In the genomic region with DNA sequence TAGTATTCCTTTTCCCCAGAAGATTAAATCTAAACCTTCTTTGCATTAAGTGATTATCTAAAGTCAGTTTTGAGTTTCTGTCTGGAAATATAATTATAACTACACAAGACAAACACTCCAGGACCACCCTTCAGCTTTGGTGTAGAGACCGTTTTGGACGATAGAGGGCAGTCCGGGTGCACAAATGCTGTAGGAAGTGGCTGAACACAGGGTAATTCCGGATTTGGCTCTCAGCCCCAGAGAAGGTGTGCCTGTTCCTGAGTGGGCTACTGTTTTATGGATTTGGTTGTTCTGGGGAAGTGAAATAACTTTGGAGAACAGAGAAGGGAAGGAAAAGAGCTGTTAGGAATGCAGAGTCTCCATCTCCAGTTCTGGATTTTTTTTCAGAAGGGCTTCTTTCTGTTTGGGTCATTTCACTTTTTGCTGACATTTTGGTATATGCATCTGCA, we compare ENCODE assay signal across 8 cellular contexts. TPM values are rescaled to one million over a fixed set of nuclear protein-coding genes. Genes with fewer than 3 reads are reported as not detected.
DNase-seq lines count a peak whose midpoint lies in the region; ATAC-seq, FAIRE-seq and TF ChIP-seq lines count a peak whose summit lies in the region.

No MANE protein-coding gene starts in this region.

- peak overlapping the region; percentile 71 for H3K27ac Mint-ChIP-seq in activated CD8-positive, alpha-beta T cell treated with anti-CD3 and anti-CD28 coated beads, Interleukin-2, amount 10 ng/mL, durations not matched to agents 7 days and 5 days
- no peak overlapping the region for H3K27ac Mint-ChIP-seq in neural crest cell (ENCODE audit: unreplicated experiment)

- no peaks in the 10 kb centered on the region for H3K9me1 ChIP-seq in endothelial cell of umbilical vein (replicated peaks; ENCODE audit: control insufficient read depth, extremely low read depth, insufficient read depth, low read length)

- no peaks in the 10 kb centered on the region for H4K20me1 ChIP-seq in endothelial cell of umbilical vein (replicated peaks; ENCODE audit: control insufficient read depth, extremely low read depth, insufficient read depth, low read length)

- no peaks in the 10 kb centered on the region for H3K9me3 Mint-ChIP-seq in activated CD8-positive, alpha-beta T cell treated with anti-CD3 and anti-CD28 coated beads, Interleukin-2, amount 10 ng/mL, durations not matched to agents 7 days and 5 days (ENCODE audit: insufficient read depth)
- H3K9me3 Mint-ChIP-seq in neural crest cell: no peaks in the 10 kb centered on the region

- H3K27me3 ChIP-seq in endothelial cell of umbilical vein (ENCODE audit: control insufficient read depth in 2 of 2, insufficient read depth in 2 of 2, low read length in 2 of 2): no peaks in the 10 kb centered on the region
- no peaks in the 10 kb centered on the region for H3K27me3 ChIP-seq in transverse colon

- H3K4me2 ChIP-seq in endothelial cell of umbilical vein (ENCODE audit: insufficient read depth, low read length): no peak overlapping the region

- TF ChIP-seq CTCF in endothelial cell of umbilical vein (IDR thresholded peaks at IDR 0.05; ENCODE audit: extremely low read depth in 1 of 2, insufficient read depth in 1 of 2, low read depth in 1 of 2, low read length in 2 of 2) (peak; percentile 76 to 79), neural crest cell (conservative IDR thresholded peaks at IDR 0.05) (peak; percentile 79), transverse colon (IDR thresholded peaks at IDR 0.05) (peak; percentile 56 to 64 (median 61))

- ATAC-seq in GM19324 (IDR thresholded peaks at IDR 0.05; ENCODE audit: low FRiP score, unreplicated experiment) (peak; percentile 74), HG03342 (IDR thresholded peaks at IDR 0.05; ENCODE audit: unreplicated experiment) (peak; percentile 97)
- peak; percentile 95 for ATAC-seq in activated CD8-positive, alpha-beta T cell treated with anti-CD3 and anti-CD28 coated beads, Interleukin-2, amount 10 ng/mL, durations not matched to agents 7 days and 5 days

- in situ Hi-C loops in transverse colon (cut with MboI; ENCODE audit: low pct_ligation_motif_present in 1 of 4, low pct_unique_long_range_greater_than_20kb in 1 of 4, low sequenced_read_pairs in 3 of 4): loop anchor here in 1 of 4 donors (25.0 kb wide), 1 partner anchor 427 kb away; no protein-coding TSS in a partner anchor

- POLR2A ChIA-PET in activated CD8-positive, alpha-beta T cell treated with anti-CD3 and anti-CD28 coated beads, Interleukin-2, amount 10 ng/mL, durations not matched to agents 7 days and 5 days (lab: Charles Lee): no interaction called here
- POLR2A ChIA-PET in endothelial cell of umbilical vein (lab: Charles Lee): no interaction called here

- no peak overlapping the region for H2AFZ ChIP-seq in endothelial cell of umbilical vein (ENCODE audit: low read depth, low read length)

- DNase-seq in COLO668 (lab: John Stamatoyannopoulos, UW; ENCODE audit: unreplicated experiment) (peak; percentile 43), NCI-H748 treated with DMSO at 0.1 percent for 48 hours (lab: John Stamatoyannopoulos, UW) (peak; percentile 27), endothelial cell of umbilical vein (ENCODE audit: low read depth, low spot score) (peak; percentile 74), neural crest cell (ENCODE audit: low read depth, low spot score) (peak; percentile 58), transverse colon (peak; percentile 53)
- peak; percentile 76 for DNase-seq in activated CD8-positive, alpha-beta T cell treated with anti-CD3 and anti-CD28 coated beads, Interleukin-2, amount 10 ng/mL, durations not matched to agents 7 days and 5 days

- H3K36me3 Mint-ChIP-seq in activated CD8-positive, alpha-beta T cell treated with anti-CD3 and anti-CD28 coated beads, Interleukin-2, amount 10 ng/mL, durations not matched to agents 7 days and 5 days (ENCODE audit: low read depth): peaks cover 9% of the 10 kb centered on the region
- H3K36me3 Mint-ChIP-seq in neural crest cell (ENCODE audit: low read depth): peaks cover 14% of the 10 kb centered on the region

- H3K36me3 ChIP-seq in endothelial cell of umbilical vein (ENCODE audit: control insufficient read depth in 2 of 2, extremely low read depth in 1 of 2, insufficient read depth in 2 of 2, low read length in 2 of 2) (peaks cover 0 to 8% of the 10 kb centered on the region in 2 experiments), transverse colon (peaks cover 0 to 14% (median 6%) of the 10 kb centered on the region in 4 donors)

- intact Hi-C loops in endothelial cell of umbilical vein (cut with micrococcal nuclease) (loop anchor here (1.0 to 10.0 kb wide), 4 partner anchors 16 to 505 kb away; no protein-coding TSS in a partner anchor), transverse colon (cut with DNase I; ENCODE audit: low total_unique reads) (no loop called here)

- dilution Hi-C loops in endothelial cell of umbilical vein (cut with MboI; ENCODE audit: extremely low pct_ligation_motif_present, low sequenced_read_pairs): no loop called here

- no peaks in the 10 kb centered on the region for H3K27me3 Mint-ChIP-seq in activated CD8-positive, alpha-beta T cell treated with anti-CD3 and anti-CD28 coated beads, Interleukin-2, amount 10 ng/mL, durations not matched to agents 7 days and 5 days (ENCODE audit: low read depth)
- no peaks in the 10 kb centered on the region for H3K27me3 Mint-ChIP-seq in neural crest cell (ENCODE audit: low read depth)

- CTCF ChIA-PET in activated CD8-positive, alpha-beta T cell treated with anti-CD3 and anti-CD28 coated beads, Interleukin-2, amount 10 ng/mL, durations not matched to agents 7 days and 5 days (lab: Charles Lee): interaction anchor here (0.6 to 2.1 kb wide), 16 partner anchors 9 to 501 kb away, joined by 3 to 8 read pairs (median 4); partner anchors contain the start of gene EXT2
- CTCF ChIA-PET in endothelial cell of umbilical vein (lab: Charles Lee): interaction anchor here (0.5 to 2.4 kb wide), 20 partner anchors 8 to 507 kb away, joined by 3 to 35 read pairs (median 4); partner anchors contain the start of gene EXT2

- WGBS in transverse colon (ENCODE audit: low coverage in 1 of 2), 2 donors: 3 to 4% methylated on average over 4 of the region's 4 CpGs

- no peak overlapping the region for H3K27ac ChIP-seq in endothelial cell of umbilical vein (ENCODE audit: insufficient read depth, low read depth, low read length)
- H3K27ac ChIP-seq in transverse colon: no peak overlapping the region

- BruUV-seq in endothelial cell of umbilical vein (replicated peaks; lab: Mats Ljungman, UMichigan): no TSS peak

- H3K9ac ChIP-seq in endothelial cell of umbilical vein (replicated peaks; ENCODE audit: extremely low read depth, insufficient read depth, low read length): no peak overlapping the region

- TF ChIP-seq EP300 in transverse colon (IDR thresholded peaks at IDR 0.05; ENCODE audit: low read depth): no peak

- TF ChIP-seq POLR2A in endothelial cell of umbilical vein (IDR thresholded peaks at IDR 0.05; ENCODE audit: low read depth, low read length) (no peak), transverse colon (IDR thresholded peaks at IDR 0.05) (no peak)

- H3K4me1 Mint-ChIP-seq in activated CD8-positive, alpha-beta T cell treated with anti-CD3 and anti-CD28 coated beads, Interleukin-2, amount 10 ng/mL, durations not matched to agents 7 days and 5 days (ENCODE audit: low read depth): peaks cover 6% of the 10 kb centered on the region
- peaks cover 13% of the 10 kb centered on the region for H3K4me1 Mint-ChIP-seq in neural crest cell

- H3K9me3 ChIP-seq in endothelial cell of umbilical vein (replicated peaks; ENCODE audit: control insufficient read depth, insufficient read depth, low read length) (no peaks in the 10 kb centered on the region), transverse colon (no peaks in the 10 kb centered on the region)

- no peak overlapping the region for H3K4me3 Mint-ChIP-seq in activated CD8-positive, alpha-beta T cell treated with anti-CD3 and anti-CD28 coated beads, Interleukin-2, amount 10 ng/mL, durations not matched to agents 7 days and 5 days
- H3K4me3 Mint-ChIP-seq in neural crest cell: no peak overlapping the region

- H3K4me3 ChIP-seq in endothelial cell of umbilical vein (replicated peaks in 1 of 3; ENCODE audit: insufficient read depth in 1 of 3, low read depth in 1 of 3, low read length in 3 of 3) (no peak overlapping the region), transverse colon (no peak overlapping the region)

- no peaks in the 10 kb centered on the region for H3K4me1 ChIP-seq in endothelial cell of umbilical vein (ENCODE audit: control insufficient read depth, extremely low read depth, insufficient read depth, low read length)
- H3K4me1 ChIP-seq in transverse colon: peaks cover 0 to 5% (median 0%) of the 10 kb centered on the region in 4 donors

- no peaks in the 10 kb centered on the region for H3K79me2 ChIP-seq in endothelial cell of umbilical vein (ENCODE audit: control insufficient read depth, insufficient read depth, low read length)

- FAIRE-seq in endothelial cell of umbilical vein (lab: Jason Lieb, UNC): peak; percentile 93

RNA-seq across cellular contexts. Expression of gene EXT2, which starts 14.8 kb away (rescaled TPM):
- 10 to 100 TPM; 18.4 to 22.5 TPM for total RNA-seq in activated CD8-positive, alpha-beta T cell treated with anti-CD3 and anti-CD28 coated beads, Interleukin-2, amount 10 ng/mL, durations not matched to agents 7 days and 5 days
- total RNA-seq in endothelial cell of umbilical vein (50.9 and 65.1 TPM in 2 replicates), neural crest cell (54.9 and 56.6 TPM in 2 replicates), transverse colon (10 to 100 TPM; 32.2 to 82.9 (median 59.6) TPM)
- 54.9 and 60.3 TPM in 2 replicates for polyA plus RNA-seq in endothelial cell of umbilical vein
- polyA plus RNA-seq in endothelial cell of umbilical vein (2011; cell fraction: cytosol; rRNA removed): 56.0 and 59.0 TPM in 2 replicates
- 48.7 and 51.7 TPM in 2 replicates for polyA plus RNA-seq in endothelial cell of umbilical vein (2011; cell fraction: nucleus; rRNA removed)
- polyA plus RNA-seq in endothelial cell of umbilical vein (2012): 92.1 and 98.7 TPM in 2 replicates
- polyA minus RNA-seq in endothelial cell of umbilical vein: 104 and 110 TPM in 2 replicates
- polyA minus RNA-seq in endothelial cell of umbilical vein (2011; cell fraction: cytosol; rRNA and poly(A)+ RNA removed): 31.7 TPM
- polyA minus RNA-seq in endothelial cell of umbilical vein (2011; cell fraction: nucleus; rRNA and poly(A)+ RNA removed): 57.8 and 61.4 TPM in 2 replicates

RNA-seq across cellular contexts. Expression of gene ACCS, which starts 44.2 kb away (rescaled TPM):
- total RNA-seq in activated CD8-positive, alpha-beta T cell treated with anti-CD3 and anti-CD28 coated beads, Interleukin-2, amount 10 ng/mL, durations not matched to agents 7 days and 5 days: 1 to 10 TPM; 8.7 to 9.0 TPM
- 8.6 and 10.0 TPM in 2 replicates for total RNA-seq in endothelial cell of umbilical vein
- 18.8 and 22.7 TPM in 2 replicates for polyA plus RNA-seq in endothelial cell of umbilical vein
- 4.2 and 8.3 TPM in 2 replicates for polyA plus RNA-seq in endothelial cell of umbilical vein (2011; cell fraction: cytosol; rRNA removed)
- polyA plus RNA-seq in endothelial cell of umbilical vein (2011; cell fraction: nucleus; rRNA removed): 249 and 285 TPM in 2 replicates
- polyA plus RNA-seq in endothelial cell of umbilical vein (2012): 6.9 TPM in 2 replicates
- 19.9 and 22.2 TPM in 2 replicates for polyA minus RNA-seq in endothelial cell of umbilical vein
- polyA minus RNA-seq in endothelial cell of umbilical vein (2011; cell fraction: cytosol; rRNA and poly(A)+ RNA removed): 2.2 TPM
- 30.6 and 34.4 TPM in 2 replicates for polyA minus RNA-seq in endothelial cell of umbilical vein (2011; cell fraction: nucleus; rRNA and poly(A)+ RNA removed)
- 9.9 and 11.0 TPM in 2 replicates for total RNA-seq in neural crest cell
- total RNA-seq in transverse colon: 10 to 100 TPM; 17.6 to 88.3 (median 29.5) TPM
